1 cellular context compared by ENCODE assay signal in genomic region chr15:89129123-89129815, GRCh38.
TF ChIP-seq lines count a peak whose summit lies in the region.

No MANE protein-coding gene starts in this region.

TF ChIP-seq in HEK293T, 16 proteins besides CTCF, POLR2A, EP300 and RAD21 (continued from another document):
- TF ChIP-seq ARNT (IDR thresholded peaks at IDR 0.05) (no peak), FOXA1 (IDR thresholded peaks at IDR 0.05) (no peak), ELF4 (IDR thresholded peaks at IDR 0.05) (no peak)
